ENCODE assay signal across 18 cellular contexts in genomic region chr3:187921391-187921790, GRCh38.
DNase-seq lines count a peak whose midpoint lies in the region; ATAC-seq, FAIRE-seq and TF ChIP-seq lines count a peak whose summit lies in the region.
"Had no signal": no experiment of that assay in that cellular context is flagged by ENCODE, and none has a peak within 500 bp of the region (broad histone marks: within the 10 kb centered on the region; RNA-seq: fewer than 3 reads in every experiment).

No MANE protein-coding gene starts in this region.

- no peak overlapping the region for H3K4me3 Mint-ChIP-seq in MCF 10A (ENCODE audit: unreplicated experiment)
- peak overlapping the region in 1 of 2 donors; percentile 47 for H3K4me3 Mint-ChIP-seq in stimulated activated naive CD8-positive, alpha-beta T cell treated with anti-CD3 and anti-CD28 coated beads, Interleukin-15, amount 100 ng/mL, for 72 hours
- H3K4me3 Mint-ChIP-seq: neural crest cell had no signal

- no peaks in the 10 kb centered on the region for H3K27me3 Mint-ChIP-seq in MCF 10A (ENCODE audit: insufficient read depth, unreplicated experiment)
- no peaks in the 10 kb centered on the region for H3K27me3 Mint-ChIP-seq in stimulated activated naive CD8-positive, alpha-beta T cell treated with anti-CD3 and anti-CD28 coated beads, Interleukin-15, amount 100 ng/mL, for 72 hours

- H3K27me3 ChIP-seq in mammary epithelial cell (ENCODE audit: insufficient read depth, low read length): no peaks in the 10 kb centered on the region
- H3K27me3 ChIP-seq in Karpas-422 (ENCODE audit: low read length): no peaks in the 10 kb centered on the region
- H3K27me3 ChIP-seq in bronchial epithelial cell (ENCODE audit: control insufficient read depth, insufficient read depth, low read length): no peaks in the 10 kb centered on the region
- H3K27me3 ChIP-seq: hepatocyte, tibial artery had no signal

- H3K4me1 ChIP-seq in mammary epithelial cell (ENCODE audit: insufficient read depth, low read length) (peaks cover 5% of the 10 kb centered on the region), Karpas-422 (ENCODE audit: low read length) (peaks cover 86% of the 10 kb centered on the region)
- H3K4me1 ChIP-seq: tibial artery had no signal

- CTCF ChIA-PET in mammary epithelial cell (lab: Charles Lee; ENCODE audit: low non-redundant PET) (no interaction called here), MCF 10A (lab: Yijun Ruan, JAX) (no interaction called here)

- POLR2A ChIA-PET in MCF 10A (lab: Yijun Ruan, JAX): interaction anchor here (0.8 kb wide), 1 partner anchor 30 kb away, joined by 3 read pairs; no protein-coding TSS in a partner anchor

- TF ChIP-seq CTCF in mammary epithelial cell (conservative IDR thresholded peaks at IDR 0.05 in 1 of 2, IDR thresholded peaks at IDR 0.05 in 1 of 2; ENCODE audit: extremely low read depth in 1 of 2, insufficient read depth in 1 of 2, low read depth in 1 of 2, low read length in 2 of 2): no peak
- no peak for TF ChIP-seq CTCF in MCF 10A (IDR thresholded peaks at IDR 0.05; ENCODE audit: unreplicated experiment)
- TF ChIP-seq CTCF in bronchial epithelial cell (IDR thresholded peaks at IDR 0.05; ENCODE audit: insufficient read depth, low read length, severe bottlenecking): no peak

- H2AFZ ChIP-seq in mammary epithelial cell (ENCODE audit: low read depth, low read length) (peak overlapping the region; percentile 48), Karpas-422 (ENCODE audit: low read length) (no peak overlapping the region)
- H2AFZ ChIP-seq: GM23248, hepatocyte had no signal

- BruUV-seq in mammary epithelial cell (replicated peaks; lab: Mats Ljungman, UMichigan) (no TSS peak), MCF 10A (replicated peaks; lab: Mats Ljungman, UMichigan) (no TSS peak)

- no peaks in the 10 kb centered on the region for H3K9me3 Mint-ChIP-seq in MCF 10A (ENCODE audit: unreplicated experiment)
- peaks cover 5 to 22% of the 10 kb centered on the region in 2 donors for H3K9me3 Mint-ChIP-seq in stimulated activated naive CD8-positive, alpha-beta T cell treated with anti-CD3 and anti-CD28 coated beads, Interleukin-15, amount 100 ng/mL, for 72 hours

- no peaks in the 10 kb centered on the region for H3K36me3 Mint-ChIP-seq in MCF 10A (ENCODE audit: insufficient read depth, unreplicated experiment)

- WGBS in mammary epithelial cell (ENCODE audit: low coverage, missing lambda C conversion rate): 63% methylated on average over 3 of the region's 3 CpGs

- H3K9me3 ChIP-seq in mammary epithelial cell (replicated peaks; ENCODE audit: insufficient read depth, low read length) (peaks cover 7% of the 10 kb centered on the region), Karpas-422 (ENCODE audit: low read length) (peaks cover 7% of the 10 kb centered on the region; the same call in 1 of the 2 replicates)

- H3K27ac Mint-ChIP-seq in MCF 10A (ENCODE audit: low read depth, unreplicated experiment): no peak overlapping the region
- peak overlapping the region; percentile 4 to 40 for H3K27ac Mint-ChIP-seq in stimulated activated naive CD8-positive, alpha-beta T cell treated with anti-CD3 and anti-CD28 coated beads, Interleukin-15, amount 100 ng/mL, for 72 hours

- H3K4me3 ChIP-seq in mammary epithelial cell (replicated peaks in 1 of 3; ENCODE audit: insufficient read depth in 1 of 3, low read depth in 2 of 3, low read length in 3 of 3) (no peak overlapping the region), Karpas-422 (ENCODE audit: low read length) (no peak overlapping the region), bronchial epithelial cell (ENCODE audit: low read depth, low read length) (no peak overlapping the region)
- H3K4me3 ChIP-seq: GM23248, hepatocyte, tibial artery had no signal

- H3K79me2 ChIP-seq in mammary epithelial cell (ENCODE audit: insufficient read depth, low read length) (no peaks in the 10 kb centered on the region), Karpas-422 (ENCODE audit: low read length) (no peaks in the 10 kb centered on the region)
- H3K79me2 ChIP-seq: hepatocyte had no signal

- FAIRE-seq in bronchial epithelial cell (lab: Jason Lieb, UNC): no peak
- FAIRE-seq: endometrium, GM18507 had no signal

- intact Hi-C loops in mammary epithelial cell (cut with micrococcal nuclease): no loop called here
- intact Hi-C loops in MCF 10A (cut with micrococcal nuclease): no loop called here

- no peaks in the 10 kb centered on the region for H3K9me2 ChIP-seq in Karpas-422 (replicated peaks; ENCODE audit: insufficient read depth, low read length)

- H4K20me1 ChIP-seq in mammary epithelial cell (ENCODE audit: insufficient read depth, low read length) (no peaks in the 10 kb centered on the region), Karpas-422 (ENCODE audit: insufficient read depth, low read depth, low read length) (no peaks in the 10 kb centered on the region)

- H3K9ac ChIP-seq in mammary epithelial cell (ENCODE audit: insufficient read depth, low read length) (no peak overlapping the region), Karpas-422 (ENCODE audit: low read length) (peak overlapping the region; percentile 68)
- H3K9ac ChIP-seq: GM23248 had no signal

- DNase-seq in mammary epithelial cell (no peak), MCF 10A (ENCODE audit: unreplicated experiment) (no peak), Karpas-422 (peak; percentile 66), bronchial epithelial cell (ENCODE audit: low read depth) (peak; percentile 70), islet precursor cell (no peak)
- no peak for DNase-seq in stimulated activated naive CD8-positive, alpha-beta T cell treated with anti-CD3 and anti-CD28 coated beads, Interleukin-15, amount 100 ng/mL, for 72 hours
- DNase-seq: anterior cingulate cortex, mesendoderm, MV-4-11, NCI-H2029, tibial artery had no signal

- no peaks in the 10 kb centered on the region for H3K4me1 Mint-ChIP-seq in MCF 10A (ENCODE audit: insufficient read depth, unreplicated experiment)
- H3K4me1 Mint-ChIP-seq in stimulated activated naive CD8-positive, alpha-beta T cell treated with anti-CD3 and anti-CD28 coated beads, Interleukin-15, amount 100 ng/mL, for 72 hours: peaks cover 87% of the 10 kb centered on the region

- no peaks in the 10 kb centered on the region for H3K36me3 ChIP-seq in mammary epithelial cell (ENCODE audit: insufficient read depth, low read length)
- H3K36me3 ChIP-seq in Karpas-422 (ENCODE audit: insufficient read depth, low read length): peaks cover 8% of the 10 kb centered on the region; the same call in 1 of the 2 replicates
- no peaks in the 10 kb centered on the region for H3K36me3 ChIP-seq in bronchial epithelial cell (ENCODE audit: control insufficient read depth, insufficient read depth, low read length)
- H3K36me3 ChIP-seq: tibial artery had no signal

- H3K27ac ChIP-seq in mammary epithelial cell (ENCODE audit: insufficient read depth, low read depth, low read length) (no peak overlapping the region), Karpas-422 (ENCODE audit: low read length) (peak overlapping the region; percentile 97)
- H3K27ac ChIP-seq: GM23248, hepatocyte, tibial artery had no signal

- ATAC-seq in stimulated activated naive CD8-positive, alpha-beta T cell treated with anti-CD3 and anti-CD28 coated beads, Interleukin-15, amount 100 ng/mL, for 72 hours: no peak
- ATAC-seq in GM21515 (IDR thresholded peaks at IDR 0.05; ENCODE audit: unreplicated experiment) (no peak), HG03045 (IDR thresholded peaks at IDR 0.05; ENCODE audit: unreplicated experiment) (no peak)

- dilution Hi-C loops in mammary epithelial cell (cut with HindIII; ENCODE audit: low sequenced_read_pairs): no loop called here

- in situ Hi-C loops in mammary epithelial cell (cut with MboI; ENCODE audit: low sequenced_read_pairs in 2 of 2): no loop called here

- H3K4me2 ChIP-seq in mammary epithelial cell (ENCODE audit: insufficient read depth, low read depth, low read length) (no peak overlapping the region), Karpas-422 (ENCODE audit: low read depth, low read length, poor library complexity, severe bottlenecking) (peak overlapping the region; percentile 55)
- H3K4me2 ChIP-seq: hepatocyte had no signal

Comparison
In these comparisons a context has a peak if more than half of its experiments do, and no peak if none do; other contexts are left out.
1. DNase-seq: peak in Karpas-422 (single experiment) and bronchial epithelial cell (single experiment); none in mammary epithelial cell (single experiment), MCF 10A (single experiment), stimulated activated naive CD8-positive, alpha-beta T cell treated with anti-CD3 and anti-CD28 coated beads, Interleukin-15, amount 100 ng/mL, for 72 hours (0 of 2) and islet precursor cell (single experiment).